In the genomic region with DNA sequence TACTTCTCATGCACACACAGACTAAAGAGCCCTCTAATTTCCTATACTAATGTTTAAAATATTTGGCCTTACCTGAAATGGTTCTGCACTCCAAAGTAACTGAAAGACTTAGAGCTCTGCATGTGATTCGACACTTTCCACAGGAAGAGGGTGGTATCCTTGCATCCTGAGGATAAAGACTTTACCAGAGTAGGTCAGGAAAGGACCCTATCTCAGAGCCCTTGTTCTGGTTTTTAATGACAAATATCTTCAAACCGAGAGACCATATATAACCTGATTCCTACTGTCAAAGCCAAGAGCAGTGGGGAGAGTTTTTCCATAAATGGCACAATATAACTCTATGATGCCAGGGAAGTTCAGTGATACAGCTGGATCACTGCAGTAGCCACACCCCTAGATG, we compare ENCODE assay signal across 12 cellular contexts. TPM values are rescaled to one million over a fixed set of nuclear protein-coding genes. Genes with fewer than 3 reads are reported as not detected.
A peak's percentile ranks its signal among the peaks of the same experiment; 100 is the strongest.
DNase-seq lines count a peak whose midpoint lies in the region; ATAC-seq and TF ChIP-seq lines count a peak whose summit lies in the region.
"Had no signal": no experiment of that assay in that cellular context is flagged by ENCODE, and none has a peak within 500 bp of the region (broad histone marks: within the 10 kb centered on the region; RNA-seq: fewer than 3 reads in every experiment).

TSS of gene GP5 (minus strand) at position 101 of the 400 bp plus-strand sequence. CDS start 984 bp downstream, outside the sequence.

- no peaks in the 10 kb centered on the region for H3K36me3 ChIP-seq in breast epithelium
- H3K36me3 ChIP-seq in thoracic aorta = no peaks in the 10 kb centered on the region
- no peaks in the 10 kb centered on the region for H3K36me3 ChIP-seq in OCI-LY7 (ENCODE audit: insufficient read depth, low read length)

- H3K27ac Mint-ChIP-seq in MCF 10A (ENCODE audit: low read depth, unreplicated experiment) (no peak within 1 kb of the TSS), memory B cell (no peak within 1 kb of the TSS)
- peak within 1 kb of the TSS; percentile 12 for H3K27ac Mint-ChIP-seq in activated naive CD8-positive, alpha-beta T cell treated with anti-CD3 and anti-CD28 coated beads for 36 hours

- H3K4me3 ChIP-seq in breast epithelium (peak within 1 kb of the TSS; percentile 29 to 46 (median 32)), thoracic aorta (peak within 1 kb of the TSS; percentile 57), OCI-LY7 (ENCODE audit: low read depth, low read length, poor library complexity, severe bottlenecking) (no peak within 1 kb of the TSS)
- H3K4me3 ChIP-seq: body of pancreas had no signal

- no peak for TF ChIP-seq POLR2A in breast epithelium (IDR thresholded peaks at IDR 0.05)

- H3K4me1 Mint-ChIP-seq in MCF 10A (ENCODE audit: insufficient read depth, unreplicated experiment) = no peaks in the 10 kb centered on the region
- peaks cover 53% of the 10 kb centered on the region for H3K4me1 Mint-ChIP-seq in activated naive CD8-positive, alpha-beta T cell treated with anti-CD3 and anti-CD28 coated beads for 36 hours
- peaks cover 24% of the 10 kb centered on the region for H3K4me1 Mint-ChIP-seq in memory B cell

- H3K27me3 Mint-ChIP-seq in MCF 10A (ENCODE audit: insufficient read depth, unreplicated experiment) (no peaks in the 10 kb centered on the region), memory B cell (peaks cover 22% of the 10 kb centered on the region)
- no peaks in the 10 kb centered on the region for H3K27me3 Mint-ChIP-seq in activated naive CD8-positive, alpha-beta T cell treated with anti-CD3 and anti-CD28 coated beads for 36 hours

- no peaks in the 10 kb centered on the region for H3K4me1 ChIP-seq in breast epithelium
- H3K4me1 ChIP-seq in thoracic aorta (ENCODE audit: control insufficient read depth in 1 of 2, low read depth in 2 of 2) = peaks cover 8 to 13% of the 10 kb centered on the region in 2 donors
- peaks cover 9% of the 10 kb centered on the region for H3K4me1 ChIP-seq in OCI-LY7 (ENCODE audit: insufficient read depth, low read length, poor library complexity, severe bottlenecking)

- intact Hi-C loops in breast epithelium (cut with DNase I; ENCODE audit: low total_unique reads) = no loop called here
- intact Hi-C loops in MCF 10A (cut with micrococcal nuclease) = no loop called here
- intact Hi-C loops in OCI-LY7 (cut with micrococcal nuclease; ENCODE audit: unreplicated experiment) = no loop called here

- POLR2A ChIA-PET in MCF 10A (lab: Yijun Ruan, JAX) (no interaction called here), OCI-LY7 (lab: Charles Lee) (interaction anchor here (0.7 kb wide), 1 partner anchor 196 kb away, joined by 6 read pairs; no protein-coding TSS in a partner anchor)

- H3K9me3 ChIP-seq in breast epithelium (no peaks in the 10 kb centered on the region), thoracic aorta (no peaks in the 10 kb centered on the region), OCI-LY7 (ENCODE audit: low read length) (no peaks in the 10 kb centered on the region)
- H3K9me3 ChIP-seq: body of pancreas had no signal

- no peaks in the 10 kb centered on the region for H3K9me2 ChIP-seq in OCI-LY7 (ENCODE audit: insufficient read depth, low read length)

- H3K36me3 Mint-ChIP-seq in MCF 10A (ENCODE audit: insufficient read depth, unreplicated experiment) = peaks cover 6% of the 10 kb centered on the region
- no peaks in the 10 kb centered on the region for H3K36me3 Mint-ChIP-seq in activated naive CD8-positive, alpha-beta T cell treated with anti-CD3 and anti-CD28 coated beads for 36 hours
- H3K36me3 Mint-ChIP-seq in memory B cell = no peaks in the 10 kb centered on the region

- H3K9me3 Mint-ChIP-seq in MCF 10A (ENCODE audit: unreplicated experiment) (no peaks in the 10 kb centered on the region), memory B cell (no peaks in the 10 kb centered on the region)
- no peaks in the 10 kb centered on the region for H3K9me3 Mint-ChIP-seq in activated naive CD8-positive, alpha-beta T cell treated with anti-CD3 and anti-CD28 coated beads for 36 hours
- H3K9me3 Mint-ChIP-seq: nephron had no signal

- TF ChIP-seq CTCF in breast epithelium (IDR thresholded peaks at IDR 0.05) = no peak
- TF ChIP-seq CTCF in MCF 10A (IDR thresholded peaks at IDR 0.05; ENCODE audit: unreplicated experiment) = no peak
- no peak for TF ChIP-seq CTCF in thoracic aorta (IDR thresholded peaks at IDR 0.05)
- TF ChIP-seq CTCF in OCI-LY7 (conservative IDR thresholded peaks at IDR 0.05; ENCODE audit: low read length) = no peak

- no peaks in the 10 kb centered on the region for H3K79me2 ChIP-seq in OCI-LY7 (ENCODE audit: insufficient read depth, low read depth, low read length)

- H3K27ac ChIP-seq in breast epithelium (no peak within 1 kb of the TSS), thoracic aorta (no peak within 1 kb of the TSS), OCI-LY7 (ENCODE audit: low read depth, low read length, poor library complexity, severe bottlenecking) (no peak within 1 kb of the TSS)
- H3K27ac ChIP-seq: body of pancreas had no signal

- CTCF ChIA-PET in MCF 10A (lab: Yijun Ruan, JAX) = interaction anchor here (0.6 to 1.4 kb wide), 8 partner anchors 43 to 439 kb away, joined by 3 to 5 read pairs (median 3); no protein-coding TSS in a partner anchor
- CTCF ChIA-PET in OCI-LY7 (lab: Charles Lee; ENCODE audit: unreplicated experiment) = no interaction called here

- no peaks in the 10 kb centered on the region for H4K20me1 ChIP-seq in OCI-LY7 (ENCODE audit: insufficient read depth, low read length)

- ATAC-seq in memory B cell (ENCODE audit: low read depth) = no peak
- no peak for ATAC-seq in thoracic aorta (ENCODE audit: insufficient number of reproducible peaks, low FRiP score, low read depth)
- ATAC-seq: body of pancreas had no signal

- H3K27me3 ChIP-seq in breast epithelium = peaks cover 0 to 17% of the 10 kb centered on the region in 2 donors
- no peaks in the 10 kb centered on the region for H3K27me3 ChIP-seq in thoracic aorta (replicated peaks; ENCODE audit: insufficient read depth)

- no TSS peak for BruUV-seq in MCF 10A (replicated peaks; lab: Mats Ljungman, UMichigan)
- no TSS peak for BruUV-seq in OCI-LY7 (replicated peaks; lab: Mats Ljungman, UMichigan)

- H3K4me3 Mint-ChIP-seq in MCF 10A (ENCODE audit: unreplicated experiment) (no peak within 1 kb of the TSS), memory B cell (peak within 1 kb of the TSS; percentile 81)
- H3K4me3 Mint-ChIP-seq in activated naive CD8-positive, alpha-beta T cell treated with anti-CD3 and anti-CD28 coated beads for 36 hours = peak within 1 kb of the TSS; percentile 77
- H3K4me3 Mint-ChIP-seq: nephron had no signal

- H3K4me2 ChIP-seq in OCI-LY7 (ENCODE audit: low read length) = no peak within 1 kb of the TSS

- H2AFZ ChIP-seq in OCI-LY7 (ENCODE audit: low read length) = no peak within 1 kb of the TSS

- DNase-seq in breast epithelium (ENCODE audit: low spot score in 2 of 2) (no peak), MCF 10A (ENCODE audit: unreplicated experiment) (no peak), memory B cell (ENCODE audit: low spot score in 2 of 2) (no peak), thoracic aorta (ENCODE audit: low spot score) (no peak), OCI-LY7 (ENCODE audit: low spot score) (no peak), COLO829 (ENCODE audit: low spot score) (no peak), DMS53 treated with DMSO at 0.1 percent for 48 hours (lab: John Stamatoyannopoulos, UW; ENCODE audit: unreplicated experiment) (no peak)
- no peak for DNase-seq in activated naive CD8-positive, alpha-beta T cell treated with anti-CD3 and anti-CD28 coated beads for 36 hours
- DNase-seq: body of pancreas, head of caudate nucleus, NCI-H1048 had no signal

RNA-seq across cellular contexts. Expression of gene GP5, which starts in this region (rescaled TPM):
- total RNA-seq in breast epithelium = under 1 TPM in 1 of 3 donors, not detected in 2; 0.16 TPM
- 0.15 TPM in 1 of 2 replicates, not detected in the other for total RNA-seq in MCF 10A (2022)
- total RNA-seq in activated naive CD8-positive, alpha-beta T cell treated with anti-CD3 and anti-CD28 coated beads for 36 hours = under 1 TPM; 0.80 TPM
- total RNA-seq in thoracic aorta = under 1 TPM in 1 of 2 donors, not detected in 1; 0.14 TPM
- 0.03 TPM in 1 of 2 replicates, not detected in the other for total RNA-seq in OCI-LY7 (2014; rRNA removed; shearing (Covaris generic))
- total RNA-seq in OCI-LY7 (2022) = not detected in 2 replicates
- total RNA-seq: body of pancreas had no signal
